In genomic region chr5:59724482-59725392, GRCh38 we compare ENCODE assay signal across 8 cellular contexts.
DNase-seq lines count a peak whose midpoint lies in the region; ATAC-seq and TF ChIP-seq lines count a peak whose summit lies in the region.

No MANE protein-coding gene starts in this region.

- ATAC-seq in GM18505 (IDR thresholded peaks at IDR 0.05; ENCODE audit: unreplicated experiment) (peak; percentile 59), HG03442 (IDR thresholded peaks at IDR 0.05; ENCODE audit: unreplicated experiment) (peak; percentile 91), HG02885 (IDR thresholded peaks at IDR 0.05; ENCODE audit: poor library complexity, unreplicated experiment) (no peak)

- H2AFZ ChIP-seq in fibroblast of lung (ENCODE audit: low read length), result no peak overlapping the region

- POLR2A ChIA-PET in Caco-2 (lab: Charles Lee), result no interaction called here

- H3K4me1 Mint-ChIP-seq in Caco-2 (ENCODE audit: low read depth, unreplicated experiment), result no peaks in the 10 kb centered on the region

- H3K27me3 Mint-ChIP-seq in Caco-2 (ENCODE audit: insufficient read depth, unreplicated experiment), result peaks cover 3% of the 10 kb centered on the region

- no peak overlapping the region for H3K4me2 ChIP-seq in fibroblast of lung (ENCODE audit: extremely low read depth, insufficient read depth, low read length)

- TF ChIP-seq CTCF in Caco-2 (IDR thresholded peaks at IDR 0.05; ENCODE audit: insufficient read depth in 1 of 2, low read depth in 1 of 2, low read length in 1 of 2, severe bottlenecking in 1 of 2, unreplicated experiment in 1 of 2), result peak; percentile 72 to 83
- TF ChIP-seq CTCF in fibroblast of lung (conservative IDR thresholded peaks at IDR 0.05 in 1 of 2, IDR thresholded peaks at IDR 0.05 in 1 of 2; ENCODE audit: low read depth in 1 of 2, low read length in 2 of 2), result peak; percentile 64 to 78
- peak; percentile 80 for TF ChIP-seq CTCF in retinal pigment epithelial cell (conservative IDR thresholded peaks at IDR 0.05; ENCODE audit: low read depth, low read length)

- intact Hi-C loops in Caco-2 (cut with micrococcal nuclease; ENCODE audit: unreplicated experiment), result loop anchor here (1.0 to 5.0 kb wide), 4 partner anchors 76 to 537 kb away; no protein-coding TSS in a partner anchor

- H3K27me3 ChIP-seq in Caco-2 (replicated peaks; ENCODE audit: control insufficient read depth, insufficient read depth, low read length), result no peaks in the 10 kb centered on the region
- H3K27me3 ChIP-seq in fibroblast of lung (ENCODE audit: control insufficient read depth, insufficient read depth, low read length), result no peaks in the 10 kb centered on the region

- H3K27ac ChIP-seq in fibroblast of lung (ENCODE audit: insufficient read depth, low read length), result no peak overlapping the region

- no peaks in the 10 kb centered on the region for H3K36me3 Mint-ChIP-seq in Caco-2 (ENCODE audit: insufficient read depth, unreplicated experiment)

- H3K4me1 ChIP-seq in Caco-2 (no peaks in the 10 kb centered on the region), fibroblast of lung (ENCODE audit: control insufficient read depth, extremely low read depth, insufficient read depth, low read length) (no peaks in the 10 kb centered on the region)

- H3K27ac Mint-ChIP-seq in Caco-2 (ENCODE audit: unreplicated experiment), result no peak overlapping the region

- DNase-seq in Caco-2 (peak; percentile 48 to 64), SHP77 (lab: John Stamatoyannopoulos, UW) (peak; percentile 39 to 57), fibroblast of lung (ENCODE audit: low read depth in 2 of 2) (peak; percentile 31 to 70), retinal pigment epithelial cell (ENCODE audit: low read depth) (no peak)
- no peak for DNase-seq in stimulated activated naive CD4-positive, alpha-beta T cell treated with Interleukin-2 at 50 U/mL for 16 hours (lab: John Stamatoyannopoulos, UW)

- H3K9me3 ChIP-seq in Caco-2, result no peaks in the 10 kb centered on the region
- H3K9me3 ChIP-seq in fibroblast of lung (ENCODE audit: control insufficient read depth, insufficient read depth, low read depth, low read length), result no peaks in the 10 kb centered on the region

- CTCF ChIA-PET in Caco-2 (lab: Charles Lee), result no interaction called here

- no TSS peak for BruUV-seq in Caco-2 (replicated peaks; lab: Mats Ljungman, UMichigan)

- no peaks in the 10 kb centered on the region for H4K20me1 ChIP-seq in fibroblast of lung (ENCODE audit: control insufficient read depth, extremely low read depth, insufficient read depth, low read length)

- TF ChIP-seq POLR2A in GM18505 (IDR thresholded peaks at IDR 0.05; ENCODE audit: borderline replicate concordance, extremely low read depth, insufficient read depth, insufficient read length), result no peak

- H3K36me3 ChIP-seq in Caco-2 (ENCODE audit: control insufficient read depth, insufficient read depth, low read length) (no peaks in the 10 kb centered on the region), fibroblast of lung (ENCODE audit: control insufficient read depth, insufficient read depth, low read length) (no peaks in the 10 kb centered on the region)

- no peak overlapping the region for H3K9ac ChIP-seq in fibroblast of lung (ENCODE audit: insufficient read depth, low read length)

- H3K4me3 ChIP-seq in Caco-2 (ENCODE audit: low read depth, low read length), result no peak overlapping the region
- no peak overlapping the region for H3K4me3 ChIP-seq in fibroblast of lung (replicated peaks in 1 of 4; ENCODE audit: control extremely low read depth in 1 of 4, insufficient read depth in 1 of 4, low read depth in 3 of 4, low read length in 4 of 4)
- no peak overlapping the region for H3K4me3 ChIP-seq in retinal pigment epithelial cell (ENCODE audit: low read length)

- H3K79me2 ChIP-seq in fibroblast of lung (ENCODE audit: control insufficient read depth, insufficient read depth, low read length), result no peaks in the 10 kb centered on the region

- no peaks in the 10 kb centered on the region for H3K9me3 Mint-ChIP-seq in Caco-2 (ENCODE audit: unreplicated experiment)

- no peak overlapping the region for H3K4me3 Mint-ChIP-seq in Caco-2 (ENCODE audit: unreplicated experiment)

Comparison
In these comparisons a context has a peak if more than half of its experiments do, and no peak if none do; other contexts are left out.
1. DNase-seq: peak in Caco-2 (2 of 2), SHP77 (2 of 2) and fibroblast of lung (2 of 2); none in retinal pigment epithelial cell (single experiment) and stimulated activated naive CD4-positive, alpha-beta T cell treated with Interleukin-2 at 50 U/mL for 16 hours (single experiment).
2. Peak in every context shown above with its lines, with median percentiles within 50 percentile points of each other: CTCF ChIP-seq.